ENCODE assay signal across 8 cellular contexts in genomic region chr1:31936278-31936965, GRCh38. TPM values are rescaled to one million over a fixed set of nuclear protein-coding genes. Genes with fewer than 3 reads are reported as not detected.
DNase-seq lines count a peak whose midpoint lies in the region; ATAC-seq and TF ChIP-seq lines count a peak whose summit lies in the region.

No MANE protein-coding gene starts in this region.

- WGBS in aorta, 2 donors = 66 to 67% methylated on average over 8 of the region's 8 CpGs

- ATAC-seq in aorta (ENCODE audit: low FRiP score) = no peak
- no peak for ATAC-seq in GM19467 (IDR thresholded peaks at IDR 0.05; ENCODE audit: unreplicated experiment)

- H3K4me1 ChIP-seq in aorta (ENCODE audit: control insufficient read depth in 1 of 2, insufficient read depth in 2 of 2, low read length in 2 of 2) = peaks cover 0 to 5% of the 10 kb centered on the region in 2 donors

- no peaks in the 10 kb centered on the region for H3K36me3 ChIP-seq in aorta (ENCODE audit: control insufficient read depth in 1 of 2, insufficient read depth in 2 of 2, low read length in 1 of 2)

- no peak overlapping the region for H3K27ac ChIP-seq in aorta (ENCODE audit: low read depth in 1 of 2, low read length in 2 of 2)

- no peaks in the 10 kb centered on the region for H3K27me3 ChIP-seq in aorta (ENCODE audit: control insufficient read depth in 1 of 2, insufficient read depth in 2 of 2, low read length in 1 of 2)

- TF ChIP-seq CTCF in AG09309 (IDR thresholded peaks at IDR 0.05; ENCODE audit: control insufficient read depth, insufficient read depth, low read depth, low read length, missing control alignments) = no peak
- TF ChIP-seq CTCF in astrocyte of the cerebellum (IDR thresholded peaks at IDR 0.05; ENCODE audit: low read depth, low read length, missing control alignments) = no peak

- H3K4me3 ChIP-seq in AG09309 (ENCODE audit: control insufficient read depth, low read depth, low read length) (peak overlapping the region; percentile 90), astrocyte of the cerebellum (ENCODE audit: low read depth, low read length) (peak overlapping the region; percentile 72), aorta (ENCODE audit: low read length in 2 of 2) (peak overlapping the region; percentile 79 to 90)
- H3K4me3 ChIP-seq in Jurkat, Clone E6-1 (ENCODE audit: low read length) = peak overlapping the region; percentile 99

- H3K9me3 ChIP-seq in aorta (ENCODE audit: control insufficient read depth, low read length) = no peaks in the 10 kb centered on the region

- DNase-seq in AG09309 (ENCODE audit: low read depth) (no peak), astrocyte of the cerebellum (ENCODE audit: low read depth) (no peak), lung microvascular endothelial cell (ENCODE audit: low read depth in 2 of 2) (peak; percentile 39 to 45), aorta (no peak), AG08396 (ENCODE audit: low spot score) (no peak), NCI-H524 (lab: John Stamatoyannopoulos, UW) (no peak)
- no peak for DNase-seq in Jurkat, Clone E6-1 (ENCODE audit: low read depth, low spot score)

- in situ Hi-C loops in astrocyte of the cerebellum (cut with HindIII; ENCODE audit: low sequenced_read_pairs) = no loop called here

- intact Hi-C loops in aorta (cut with DNase I) = loop anchor here in 1 of 2 donors (5.0 kb wide), 1 partner anchor 126 kb away; no protein-coding TSS in a partner anchor

RNA-seq across cellular contexts. Expression of gene PTP4A2, which starts 1.7 kb away (rescaled TPM):
- 551 TPM for polyA plus RNA-seq in Jurkat, Clone E6-1 (2012; ENCODE audit: insufficient read depth, insufficient read length)
- total RNA-seq in lung microvascular endothelial cell = 152 and 256 TPM in 2 replicates
- 100 to 1,000 TPM; 230 to 244 TPM for total RNA-seq in aorta
- polyA plus RNA-seq in aorta = 100 to 1,000 TPM in 1 of 2 donors, 10 to 100 TPM in 1; 72.0 to 147 TPM

Comparison
In these comparisons a context has a peak if more than half of its experiments do, and no peak if none do; other contexts are left out.
1. DNase-seq: peak in lung microvascular endothelial cell (2 of 2); none in AG09309 (single experiment), Jurkat, Clone E6-1 (single experiment), astrocyte of the cerebellum (single experiment), aorta (0 of 2), AG08396 (single experiment) and NCI-H524 (0 of 2).
2. Peak in every context shown above with its lines, with median percentiles within 50 percentile points of each other: H3K4me3 ChIP-seq.